26 cellular contexts compared by ENCODE assay signal in genomic region chr5:149836451-149837139, GRCh38.
"Had no signal": no experiment of that assay in that cellular context is flagged by ENCODE, and none has a peak within 500 bp of the region (broad histone marks: within the 10 kb centered on the region; RNA-seq: fewer than 3 reads in every experiment).

No MANE protein-coding gene starts in this region.

- H3K4me1 ChIP-seq: ascending aorta, upper lobe of right lung had no signal

- H3K27me3 Mint-ChIP-seq: activated B cell treated with CpG ODN at 0.5 μM for 24 hours; activated CD4-positive, alpha-beta T cell treated with anti-CD3 and anti-CD28 coated beads for 36 hours; activated naive CD8-positive, alpha-beta T cell; activated T-cell treated with anti-CD3 and anti-CD28 coated beads, Interleukin-2, amount 50 U/mL, for 24 hours; central memory CD8-positive, alpha-beta T cell had no signal

- H3K4me1 Mint-ChIP-seq: central memory CD8-positive, alpha-beta T cell had no signal

- H3K27me3 ChIP-seq: adrenal gland, ascending aorta, gastrocnemius medialis, sigmoid colon, upper lobe of right lung had no signal

- H3K9me3 ChIP-seq: adrenal gland, ascending aorta, gastrocnemius medialis, sigmoid colon, upper lobe of right lung had no signal

- H3K9me3 Mint-ChIP-seq: activated B cell treated with CpG ODN at 0.5 μM for 24 hours; activated T-cell treated with anti-CD3 and anti-CD28 coated beads, Interleukin-2, amount 50 U/mL, for 24 hours; activated T-helper 2 cell treated with anti-CD3 and anti-CD28 coated beads, Interferon-gamma antibody, Interleukin-2, Interleukin-4, amounts not matched to agents 10 μg/mL and 5 μg/mL and 100 μg/mL, durations not matched to agents 14 hours and 24 hours and 36 hours; central memory CD8-positive, alpha-beta T cell; nephron progenitor cell; T-helper 1 cell treated with Interleukin-12 subunit alpha and Interleukin-12 subunit beta and Interleukin-4 antibody, amounts not matched to agents 30 μg/mL and 1 μg/mL, for 36 hours had no signal

- H3K4me3 Mint-ChIP-seq: activated B cell treated with CpG ODN at 0.5 μM for 24 hours; activated CD4-positive, alpha-beta T cell treated with anti-CD3 and anti-CD28 coated beads for 36 hours; activated naive CD8-positive, alpha-beta T cell; activated T-cell treated with anti-CD3 and anti-CD28 coated beads, Interleukin-2, amount 50 U/mL, for 24 hours; central memory CD8-positive, alpha-beta T cell; nephron progenitor cell; T-helper 1 cell treated with Interleukin-12 subunit alpha and Interleukin-12 subunit beta and Interleukin-4 antibody, amounts not matched to agents 30 μg/mL and 1 μg/mL, for 36 hours had no signal

- H3K4me3 ChIP-seq: adrenal gland, ascending aorta, gastrocnemius medialis, sigmoid colon, smooth muscle cell, upper lobe of right lung had no signal

- H3K27ac Mint-ChIP-seq: activated B cell treated with CpG ODN at 0.5 μM for 24 hours; activated naive CD8-positive, alpha-beta T cell; activated T-cell treated with anti-CD3 and anti-CD28 coated beads, Interleukin-2, amount 50 U/mL, for 24 hours; activated T-helper 2 cell treated with anti-CD3 and anti-CD28 coated beads, Interferon-gamma antibody, Interleukin-2, Interleukin-4, amounts not matched to agents 10 μg/mL and 5 μg/mL and 100 μg/mL, durations not matched to agents 14 hours and 24 hours and 36 hours; nephron progenitor cell; T-helper 1 cell treated with Interleukin-12 subunit alpha and Interleukin-12 subunit beta and Interleukin-4 antibody, amounts not matched to agents 30 μg/mL and 1 μg/mL, for 36 hours had no signal

- H3K27ac ChIP-seq: adrenal gland, ascending aorta, gastrocnemius medialis, sigmoid colon, upper lobe of right lung had no signal

- ATAC-seq: activated CD4-positive, alpha-beta T cell treated with anti-CD3 and anti-CD28 coated beads for 36 hours; esophagus mucosa; stimulated activated naive CD8-positive, alpha-beta T cell treated with anti-CD3 and anti-CD28 coated beads, Interleukin-15, Interleukin-2, amounts not matched to agents 100 U/mL and 50 U/mL, for 24 hours; upper lobe of right lung had no signal

- H3K36me3 ChIP-seq: ascending aorta, upper lobe of right lung had no signal

- H3K4me2 ChIP-seq: smooth muscle cell had no signal

- DNase-seq: activated B cell treated with CpG ODN at 0.5 μM for 24 hours; activated CD4-positive, alpha-beta T cell treated with anti-CD3 and anti-CD28 coated beads for 36 hours; activated CD4-positive, alpha-beta T cell treated with anti-CD3 and anti-CD28 coated beads, Interleukin-2, amount 50 U/mL, for 4 hours; activated CD8-positive, alpha-beta memory T cell treated with anti-CD3 and anti-CD28 coated beads for 24 hours; activated CD8-positive, alpha-beta memory T cell treated with anti-CD3 and anti-CD28 coated beads, Interleukin-2, amount 50 U/mL, for 4 hours; activated naive CD4-positive, alpha-beta T cell; activated T-cell treated with anti-CD3 and anti-CD28 coated beads, Interleukin-2, amount 50 U/mL, for 24 hours; adrenal gland; effector memory CD4-positive, alpha-beta T cell; gastrocnemius medialis; head of caudate nucleus; nephron progenitor cell; sigmoid colon; stimulated activated CD4-positive, alpha-beta T cell treated with anti-CD3 and anti-CD28 coated beads, Interleukin-4, amount 100 ng/mL, for 1 hour; stimulated activated naive CD8-positive, alpha-beta T cell treated with anti-CD3 and anti-CD28 coated beads, Interleukin-15, Interleukin-2, amounts not matched to agents 100 U/mL and 50 U/mL, for 24 hours; T1000; upper lobe of right lung had no signal

- FAIRE-seq: colon, endothelial cell of umbilical vein had no signal
